In genomic region chr4:16745887-16746286, GRCh38 we compare ENCODE assay signal across 1 cellular context.
TF ChIP-seq lines count a peak whose summit lies in the region.

No MANE protein-coding gene starts in this region.

TF ChIP-seq in HepG2, 621 proteins besides CTCF, POLR2A, EP300 and RAD21 (continued from another document):
- TF ChIP-seq, protein P1, sequence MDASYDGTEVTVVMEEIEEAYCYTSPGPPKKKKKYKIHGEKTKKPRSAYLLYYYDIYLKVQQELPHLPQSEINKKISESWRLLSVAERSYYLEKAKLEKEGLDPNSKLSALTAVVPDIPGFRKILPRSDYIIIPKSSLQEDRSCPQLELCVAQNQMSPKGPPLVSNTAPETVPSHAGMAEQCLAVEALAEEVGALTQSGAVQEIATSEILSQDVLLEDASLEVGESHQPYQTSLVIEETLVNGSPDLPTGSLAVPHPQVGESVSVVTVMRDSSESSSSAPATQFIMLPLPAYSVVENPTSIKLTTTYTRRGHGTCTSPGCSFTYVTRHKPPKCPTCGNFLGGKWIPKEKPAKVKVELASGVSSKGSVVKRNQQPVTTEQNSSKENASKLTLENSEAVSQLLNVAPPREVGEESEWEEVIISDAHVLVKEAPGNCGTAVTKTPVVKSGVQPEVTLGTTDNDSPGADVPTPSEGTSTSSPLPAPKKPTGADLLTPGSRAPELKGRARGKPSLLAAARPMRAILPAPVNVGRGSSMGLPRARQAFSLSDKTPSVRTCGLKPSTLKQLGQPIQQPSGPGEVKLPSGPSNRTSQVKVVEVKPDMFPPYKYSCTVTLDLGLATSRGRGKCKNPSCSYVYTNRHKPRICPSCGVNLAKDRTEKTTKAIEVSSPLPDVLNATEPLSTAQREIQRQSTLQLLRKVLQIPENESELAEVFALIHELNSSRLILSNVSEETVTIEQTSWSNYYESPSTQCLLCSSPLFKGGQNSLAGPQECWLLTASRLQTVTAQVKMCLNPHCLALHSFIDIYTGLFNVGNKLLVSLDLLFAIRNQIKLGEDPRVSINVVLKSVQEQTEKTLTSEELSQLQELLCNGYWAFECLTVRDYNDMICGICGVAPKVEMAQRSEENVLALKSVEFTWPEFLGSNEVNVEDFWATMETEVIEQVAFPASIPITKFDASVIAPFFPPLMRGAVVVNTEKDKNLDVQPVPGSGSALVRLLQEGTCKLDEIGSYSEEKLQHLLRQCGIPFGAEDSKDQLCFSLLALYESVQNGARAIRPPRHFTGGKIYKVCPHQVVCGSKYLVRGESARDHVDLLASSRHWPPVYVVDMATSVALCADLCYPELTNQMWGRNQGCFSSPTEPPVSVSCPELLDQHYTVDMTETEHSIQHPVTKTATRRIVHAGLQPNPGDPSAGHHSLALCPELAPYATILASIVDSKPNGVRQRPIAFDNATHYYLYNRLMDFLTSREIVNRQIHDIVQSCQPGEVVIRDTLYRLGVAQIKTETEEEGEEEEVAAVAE (CRISPR knock-in tag; IDR thresholded peaks at IDR 0.05; ENCODE audit: borderline replicate concordance) = no peak
- TF ChIP-seq, protein P2, sequence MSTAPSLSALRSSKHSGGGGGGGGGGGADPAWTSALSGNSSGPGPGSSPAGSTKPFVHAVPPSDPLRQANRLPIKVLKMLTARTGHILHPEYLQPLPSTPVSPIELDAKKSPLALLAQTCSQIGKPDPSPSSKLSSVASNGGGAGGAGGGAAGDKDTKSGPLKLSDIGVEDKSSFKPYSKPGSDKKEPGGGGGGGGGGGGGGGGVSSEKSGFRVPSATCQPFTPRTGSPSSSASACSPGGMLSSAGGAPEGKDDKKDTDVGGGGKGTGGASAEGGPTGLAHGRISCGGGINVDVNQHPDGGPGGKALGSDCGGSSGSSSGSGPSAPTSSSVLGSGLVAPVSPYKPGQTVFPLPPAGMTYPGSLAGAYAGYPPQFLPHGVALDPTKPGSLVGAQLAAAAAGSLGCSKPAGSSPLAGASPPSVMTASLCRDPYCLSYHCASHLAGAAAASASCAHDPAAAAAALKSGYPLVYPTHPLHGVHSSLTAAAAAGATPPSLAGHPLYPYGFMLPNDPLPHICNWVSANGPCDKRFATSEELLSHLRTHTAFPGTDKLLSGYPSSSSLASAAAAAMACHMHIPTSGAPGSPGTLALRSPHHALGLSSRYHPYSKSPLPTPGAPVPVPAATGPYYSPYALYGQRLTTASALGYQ (CRISPR knock-in tag; IDR thresholded peaks at IDR 0.05) = no peak
- TF ChIP-seq ZNF441 (CRISPR knock-in tag; IDR thresholded peaks at IDR 0.05; ENCODE audit: borderline replicate concordance) (no peak), ZSCAN9 (CRISPR knock-in tag; IDR thresholded peaks at IDR 0.05; ENCODE audit: borderline replicate concordance) (no peak), ZNF451 (CRISPR knock-in tag; IDR thresholded peaks at IDR 0.05) (no peak), MLLT10 (CRISPR knock-in tag; IDR thresholded peaks at IDR 0.05) (no peak), ZNF776 (CRISPR knock-in tag; IDR thresholded peaks at IDR 0.05) (no peak)
